In genomic region chr5:150410524-150411244, GRCh38 we compare ENCODE assay signal across 8 cellular contexts. TPM values are rescaled to one million over a fixed set of nuclear protein-coding genes. Genes with fewer than 3 reads are reported as not detected.
DNase-seq lines count a peak whose midpoint lies in the region; ATAC-seq, FAIRE-seq and TF ChIP-seq lines count a peak whose summit lies in the region.

No MANE protein-coding gene starts in this region.

- ATAC-seq in IMR-90 (ENCODE audit: low read depth) (peak; percentile 75), pancreas (peak; percentile 78 to 86 (median 82)), HG03432 (IDR thresholded peaks at IDR 0.05; ENCODE audit: unreplicated experiment) (no peak)

- no peak overlapping the region for H3K56ac ChIP-seq in IMR-90 (ENCODE audit: extremely low read depth, insufficient read depth, low read length)

- no peak overlapping the region for H3K4ac ChIP-seq in IMR-90 (ENCODE audit: low read depth, low read length)

- H2AK5ac ChIP-seq in IMR-90 (ENCODE audit: low read depth, low read length): no peak overlapping the region

- peak overlapping the region; percentile 98 for H3K27ac Mint-ChIP-seq in activated naive CD8-positive, alpha-beta T cell
- peak overlapping the region; percentile 85 for H3K27ac Mint-ChIP-seq in glutamatergic neuron (ENCODE audit: unreplicated experiment)

- H3K27ac ChIP-seq in IMR-90 (ENCODE audit: insufficient read depth, low read length) (no peak overlapping the region), Peyer's patch (peak overlapping the region; percentile 85 to 97 (median 94)), pancreas (peak overlapping the region; percentile 41 to 94 (median 82))

- no TSS peak for BruUV-seq in IMR-90 (replicated peaks; lab: Mats Ljungman, UMichigan)

- peak overlapping the region; percentile 69 for H2AFZ ChIP-seq in IMR-90 (replicated peaks; ENCODE audit: low read length, poor library complexity)

- H3K9ac ChIP-seq in IMR-90 (ENCODE audit: low read depth, low read length): no peak overlapping the region

- POLR2A ChIA-PET in IMR-90 (lab: Charles Lee; ENCODE audit: unreplicated experiment): interaction anchor here (0.6 kb wide), 1 partner anchor 14 kb away, joined by 12 read pairs; no protein-coding TSS in a partner anchor

- H2BK15ac ChIP-seq in IMR-90 (ENCODE audit: low read depth, low read length): no peak overlapping the region

- TF ChIP-seq CTCF in IMR-90 (conservative IDR thresholded peaks at IDR 0.05; ENCODE audit: low read depth, low read length) (no peak), Peyer's patch (IDR thresholded peaks at IDR 0.05) (no peak), glutamatergic neuron (IDR thresholded peaks at IDR 0.05; ENCODE audit: partially characterized antibody, unreplicated experiment) (no peak), pancreas (IDR thresholded peaks at IDR 0.05) (no peak)

- no peak overlapping the region for H3K18ac ChIP-seq in IMR-90 (ENCODE audit: low read depth, low read length)

- H3K14ac ChIP-seq in IMR-90 (replicated peaks; ENCODE audit: low read depth, low read length): no peak overlapping the region

- no peak overlapping the region for H2BK5ac ChIP-seq in IMR-90 (ENCODE audit: low read depth, low read length, poor library complexity, severe bottlenecking)

- H4K20me1 ChIP-seq in IMR-90 (ENCODE audit: insufficient read depth, low read length): no peaks in the 10 kb centered on the region

- DNase-seq in DMS153 (lab: John Stamatoyannopoulos, UW): peak; percentile 77
- DNase-seq in IMR-90: peak; percentile 74
- peak in 2 of 3 donors; percentile 74 to 91 for DNase-seq in Peyer's patch
- DNase-seq in glutamatergic neuron: peak; percentile 45
- peak in 4 of 6 donors; percentile 44 to 80 (median 62) for DNase-seq in pancreas
- no peak for DNase-seq in NCI-H1930 (lab: John Stamatoyannopoulos, UW)

- no peaks in the 10 kb centered on the region for H3K36me3 Mint-ChIP-seq in activated naive CD8-positive, alpha-beta T cell
- H3K36me3 Mint-ChIP-seq in glutamatergic neuron (ENCODE audit: unreplicated experiment): no peaks in the 10 kb centered on the region

- dilution Hi-C loops in IMR-90 (cut with HindIII; ENCODE audit: low sequenced_read_pairs, unreplicated experiment): no loop called here

- H2AK9ac ChIP-seq in IMR-90 (replicated peaks; ENCODE audit: low read depth, low read length, poor library complexity): no peak overlapping the region

- TF ChIP-seq POLR2A in IMR-90 (IDR thresholded peaks at IDR 0.05; ENCODE audit: low read depth, low read length) (no peak), Peyer's patch (IDR thresholded peaks at IDR 0.05) (peak; percentile 32 to 44)

- H3K27me3 ChIP-seq in IMR-90 (ENCODE audit: control insufficient read depth, insufficient read depth, low read length): 0 out of 2 replicates have a peak, but pooled peaks cover 1% of the 10 kb centered on the region
- no peaks in the 10 kb centered on the region for H3K27me3 ChIP-seq in Peyer's patch
- H3K27me3 ChIP-seq in pancreas: no peaks in the 10 kb centered on the region

- no peak for TF ChIP-seq RAD21 in IMR-90 (IDR thresholded peaks at IDR 0.05; ENCODE audit: low read length)

- H3K27me3 Mint-ChIP-seq in activated naive CD8-positive, alpha-beta T cell: no peaks in the 10 kb centered on the region
- peaks cover 2% of the 10 kb centered on the region for H3K27me3 Mint-ChIP-seq in glutamatergic neuron (ENCODE audit: unreplicated experiment)

- no peak overlapping the region for H3K23ac ChIP-seq in IMR-90 (ENCODE audit: low read depth, low read length)

- H3K79me1 ChIP-seq in IMR-90 (ENCODE audit: low read depth in 1 of 2, low read length in 2 of 2): no peaks in the 10 kb centered on the region

- H4K91ac ChIP-seq in IMR-90 (ENCODE audit: insufficient read depth, low read depth, low read length): no peak overlapping the region

- no CpG with 5 or more reads among the region's 4 CpGs for WGBS in IMR-90 (ENCODE audit: extremely low coverage in 2 of 2, insufficient read length in 1 of 2), 2 experiments
- WGBS in pancreas, 2 donors: 35 to 41% methylated on average over 4 of the region's 4 CpGs

- H4K8ac ChIP-seq in IMR-90 (ENCODE audit: low read depth in 2 of 2, low read length in 2 of 2): no peak overlapping the region

- peak; percentile 39 for FAIRE-seq in pancreas (lab: Jason Lieb, UNC)

- H3K36me3 ChIP-seq in IMR-90 (ENCODE audit: control insufficient read depth, insufficient read depth, low read length) (no peaks in the 10 kb centered on the region), Peyer's patch (peaks cover 0 to 26% (median 4%) of the 10 kb centered on the region in 3 donors), pancreas (no peaks in the 10 kb centered on the region)

- no peak overlapping the region for H2BK120ac ChIP-seq in IMR-90 (ENCODE audit: low read depth, low read length)

- intact Hi-C loops in IMR-90 (cut with micrococcal nuclease): no loop called here
- intact Hi-C loops in pancreas (cut with DNase I): no loop called here

- H3K9me3 Mint-ChIP-seq in activated naive CD8-positive, alpha-beta T cell (ENCODE audit: low read depth): no peaks in the 10 kb centered on the region
- H3K9me3 Mint-ChIP-seq in glutamatergic neuron (ENCODE audit: unreplicated experiment): peaks cover 4% of the 10 kb centered on the region

- H3K4me2 ChIP-seq in IMR-90 (ENCODE audit: low read depth, low read length): no peak overlapping the region

- peaks cover 38% of the 10 kb centered on the region for H3K4me1 Mint-ChIP-seq in activated naive CD8-positive, alpha-beta T cell (ENCODE audit: low read depth)
- peaks cover 8% of the 10 kb centered on the region for H3K4me1 Mint-ChIP-seq in glutamatergic neuron (ENCODE audit: low read depth, unreplicated experiment)

- H3K4me3 Mint-ChIP-seq in activated naive CD8-positive, alpha-beta T cell: peak overlapping the region; percentile 96
- H3K4me3 Mint-ChIP-seq in glutamatergic neuron (ENCODE audit: unreplicated experiment): peak overlapping the region; percentile 53

- H3K9me1 ChIP-seq in IMR-90 (ENCODE audit: insufficient read depth, low read length): peaks cover 3% of the 10 kb centered on the region; the same call in 1 of the 2 replicates

- in situ Hi-C loops in IMR-90 (cut with MboI; ENCODE audit: low sequenced_read_pairs): no loop called here

- H3K9me3 ChIP-seq in IMR-90 (ENCODE audit: control insufficient read depth, insufficient read depth, low read length) (no peaks in the 10 kb centered on the region), Peyer's patch (no peaks in the 10 kb centered on the region), pancreas (no peaks in the 10 kb centered on the region)

- H3K4me3 ChIP-seq in IMR-90 (ENCODE audit: insufficient read depth, low read depth, low read length) (no peak overlapping the region), Peyer's patch (peak overlapping the region; percentile 55 to 75 (median 64)), pancreas (peak overlapping the region in 2 of 4 donors; percentile 10 to 47)

- CTCF ChIA-PET in IMR-90 (lab: Yijun Ruan, JAX): interaction anchor here (0.6 to 0.8 kb wide), 3 partner anchors 25 to 249 kb away, joined by 3 to 6 read pairs (median 3); no protein-coding TSS in a partner anchor

- H2BK20ac ChIP-seq in IMR-90 (ENCODE audit: low read depth, low read length): no peak overlapping the region

- H4K5ac ChIP-seq in IMR-90 (ENCODE audit: low read depth, low read length): no peak overlapping the region

- H3K4me1 ChIP-seq in IMR-90 (ENCODE audit: control insufficient read depth, insufficient read depth, low read length) (no peaks in the 10 kb centered on the region), Peyer's patch (peaks cover 3 to 24% (median 15%) of the 10 kb centered on the region in 4 donors), pancreas (peaks cover 0 to 6% (median 0%) of the 10 kb centered on the region in 3 donors)

TF ChIP-seq in IMR-90, 13 proteins besides CTCF, POLR2A, EP300 and RAD21:
- no peak for TF ChIP-seq SMC3 (IDR thresholded peaks at IDR 0.05; ENCODE audit: low read depth, low read length)
- no peak for TF ChIP-seq CEBPB (IDR thresholded peaks at IDR 0.05; ENCODE audit: low read depth, low read length)
- TF ChIP-seq RFX5 (IDR thresholded peaks at IDR 0.05; ENCODE audit: low read depth, low read length): peak; percentile 99
- no peak for TF ChIP-seq RCOR1 (IDR thresholded peaks at IDR 0.05; ENCODE audit: insufficient replicate concordance, low read length)

RNA-seq across cellular contexts. Expression of gene CD74, which starts 2.0 kb away (rescaled TPM):
- total RNA-seq in IMR-90 (2012; rRNA removed): 0.18 and 0.28 TPM in 2 replicates
- polyA plus RNA-seq in IMR-90 (2012; rRNA removed): 1.1 and 1.5 TPM in 2 replicates
- polyA plus RNA-seq in IMR-90 (2012; cell fraction: cytosol; rRNA removed): 1.4 and 3.4 TPM in 2 replicates
- polyA plus RNA-seq in IMR-90 (2012; cell fraction: nucleus; rRNA removed; ENCODE audit: low replicate concordance): 0.60 and 0.64 TPM in 2 replicates
- 1,000 to 10,000 TPM in 2 of 4 donors, 100 to 1,000 TPM in 2; 759 to 2,006 (median 1,183) TPM for total RNA-seq in Peyer's patch
- 3.1 TPM for total RNA-seq in glutamatergic neuron (ENCODE audit: unreplicated experiment)
- total RNA-seq in pancreas: 1,000 to 10,000 TPM in 1 of 6 donors, 100 to 1,000 TPM in 3, 10 to 100 TPM in 2; 67.2 to 1,206 (median 163) TPM
- polyA plus RNA-seq in pancreas: 100 to 1,000 TPM; 138 to 141 TPM

RNA-seq across cellular contexts. Expression of gene RPS14, which starts 38.9 kb away (rescaled TPM):
- 7,310 and 7,583 TPM in 2 replicates for total RNA-seq in IMR-90 (2012; rRNA removed)
- 6,296 and 6,747 TPM in 2 replicates for polyA plus RNA-seq in IMR-90 (2012; rRNA removed)
- 5,609 and 17,745 TPM in 2 replicates for polyA plus RNA-seq in IMR-90 (2012; cell fraction: cytosol; rRNA removed)
- 873 and 3,349 TPM in 2 replicates for polyA plus RNA-seq in IMR-90 (2012; cell fraction: nucleus; rRNA removed; ENCODE audit: low replicate concordance)
- total RNA-seq in Peyer's patch: 1,000 to 10,000 TPM in 3 of 4 donors, 100 to 1,000 TPM in 1; 975 to 1,961 (median 1,274) TPM
- total RNA-seq in glutamatergic neuron (ENCODE audit: unreplicated experiment): 1,465 TPM
- 1,000 to 10,000 TPM; 1,164 to 1,840 (median 1,380) TPM for total RNA-seq in pancreas
- 1,000 to 10,000 TPM; 2,004 to 2,138 TPM for polyA plus RNA-seq in pancreas

RNA-seq across cellular contexts. Expression of gene TCOF1, which starts 53.2 kb away (rescaled TPM):
- 18.3 and 19.7 TPM in 2 replicates for total RNA-seq in IMR-90 (2012; rRNA removed)
- polyA plus RNA-seq in IMR-90 (2012; rRNA removed): 18.2 and 18.8 TPM in 2 replicates
- 11.7 and 14.4 TPM in 2 replicates for polyA plus RNA-seq in IMR-90 (2012; cell fraction: cytosol; rRNA removed)
- polyA plus RNA-seq in IMR-90 (2012; cell fraction: nucleus; rRNA removed; ENCODE audit: low replicate concordance): 43.7 and 51.8 TPM in 2 replicates
- total RNA-seq in Peyer's patch: 10 to 100 TPM; 19.4 to 85.0 (median 28.2) TPM
- 39.7 TPM for total RNA-seq in glutamatergic neuron (ENCODE audit: unreplicated experiment)
- 10 to 100 TPM in 5 of 6 donors, 1 to 10 TPM in 1; 8.7 to 19.5 (median 12.8) TPM for total RNA-seq in pancreas
- 10 to 100 TPM; 15.8 to 19.9 TPM for polyA plus RNA-seq in pancreas

Comparison
In these comparisons a context has a peak if more than half of its experiments do, and no peak if none do; other contexts are left out.
1. DNase-seq: peak in DMS153 (single experiment), IMR-90 (single experiment), Peyer's patch (2 of 3), glutamatergic neuron (single experiment) and pancreas (4 of 6); none in NCI-H1930 (0 of 2).
2. RNA of gene CD74, which starts 2.0 kb away (total RNA-seq): 759 to 2,006 TPM in Peyer's patch and 67.2 to 1,206 TPM in pancreas; 3.1 TPM in glutamatergic neuron (single experiment) and 0.18 to 0.28 TPM in IMR-90; every median in the first group is over 10 times any median in the second.